Comparison of ENCODE assay signal across 20 cellular contexts in genomic region chr2:86311879-86312278, GRCh38. TPM values are rescaled to one million over a fixed set of nuclear protein-coding genes. Genes with fewer than 3 reads are reported as not detected.
DNase-seq lines count a peak whose midpoint lies in the region; ATAC-seq and TF ChIP-seq lines count a peak whose summit lies in the region.
"Had no signal": no experiment of that assay in that cellular context is flagged by ENCODE, and none has a peak within 500 bp of the region (broad histone marks: within the 10 kb centered on the region; RNA-seq: fewer than 3 reads in every experiment).

No MANE protein-coding gene starts in this region.

- H3K23ac ChIP-seq in trophoblast cell (ENCODE audit: low read length) = peak overlapping the region; percentile 34

- POLR2A ChIA-PET in CD4-positive, alpha-beta memory T cell (lab: Charles Lee; ENCODE audit: partially characterized antibody) = no interaction called here

- CTCF ChIA-PET in CD4-positive, alpha-beta memory T cell (lab: Charles Lee; ENCODE audit: partially characterized antibody) = no interaction called here

- no peaks in the 10 kb centered on the region for H3K36me3 Mint-ChIP-seq in glutamatergic neuron (ENCODE audit: unreplicated experiment)
- no peaks in the 10 kb centered on the region for H3K36me3 Mint-ChIP-seq in CD4-positive, alpha-beta memory T cell
- H3K36me3 Mint-ChIP-seq: CD14-positive monocyte; CD4-positive, CD25-positive, alpha-beta regulatory T cell; CD8-positive, alpha-beta T cell had no signal

- no peak overlapping the region for H2BK12ac ChIP-seq in trophoblast cell (ENCODE audit: low read length)

- no CpG with 5 or more reads among the region's 4 CpGs for WGBS in trophoblast cell (ENCODE audit: extremely low coverage, insufficient coverage, insufficient read length)
- 95 to 97% methylated on average over 4 of the region's 4 CpGs for WGBS in sigmoid colon, 2 donors
- WGBS in esophagus squamous epithelium, 2 donors = 86 to 95% methylated on average over 4 of the region's 4 CpGs

- H2BK120ac ChIP-seq in trophoblast cell (ENCODE audit: insufficient read depth, low read length, poor library complexity) = no peak overlapping the region

- no peak overlapping the region for H3K27ac ChIP-seq in trophoblast cell (ENCODE audit: low read depth, low read length)
- H3K27ac ChIP-seq in sigmoid colon = peak overlapping the region in 3 of 4 donors; percentile 67 to 74 (median 71)
- H3K27ac ChIP-seq in CD4-positive, alpha-beta memory T cell (ENCODE audit: low read depth, low read length) = no peak overlapping the region
- H3K27ac ChIP-seq in esophagus squamous epithelium = no peak overlapping the region
- H3K27ac ChIP-seq: BLaER1 had no signal

- TF ChIP-seq CTCF in glutamatergic neuron (IDR thresholded peaks at IDR 0.05; ENCODE audit: partially characterized antibody, unreplicated experiment) = no peak
- TF ChIP-seq CTCF in sigmoid colon (IDR thresholded peaks at IDR 0.05) = no peak
- no peak for TF ChIP-seq CTCF in esophagus squamous epithelium (IDR thresholded peaks at IDR 0.05)

- no peak overlapping the region for H4K91ac ChIP-seq in trophoblast cell (ENCODE audit: low read depth, low read length)

- no peak overlapping the region for H3K18ac ChIP-seq in trophoblast cell (ENCODE audit: low read length)

- no peak overlapping the region for H3K14ac ChIP-seq in trophoblast cell (ENCODE audit: low read length)

- H3K4me2 ChIP-seq in trophoblast cell (ENCODE audit: low read length) = no peak overlapping the region
- H3K4me2 ChIP-seq: BLaER1 had no signal

- H3K9me3 Mint-ChIP-seq in glutamatergic neuron (ENCODE audit: unreplicated experiment) = peaks cover 7% of the 10 kb centered on the region
- no peaks in the 10 kb centered on the region for H3K9me3 Mint-ChIP-seq in CD4-positive, alpha-beta memory T cell
- H3K9me3 Mint-ChIP-seq: CD14-positive monocyte; CD8-positive, alpha-beta T cell had no signal

- peaks cover 23% of the 10 kb centered on the region for H3K4me1 Mint-ChIP-seq in glutamatergic neuron (ENCODE audit: low read depth, unreplicated experiment)
- H3K4me1 Mint-ChIP-seq in CD4-positive, alpha-beta memory T cell = no peaks in the 10 kb centered on the region
- H3K4me1 Mint-ChIP-seq: CD14-positive monocyte; CD4-positive, CD25-positive, alpha-beta regulatory T cell had no signal

- H4K12ac ChIP-seq in trophoblast cell (ENCODE audit: low read depth, low read length) = no peak overlapping the region

- H2AFZ ChIP-seq in trophoblast cell (ENCODE audit: insufficient read depth, low read length, poor library complexity) = no peak overlapping the region

- H3K27me3 ChIP-seq in trophoblast cell (ENCODE audit: insufficient read depth, low read length) (no peaks in the 10 kb centered on the region), sigmoid colon (no peaks in the 10 kb centered on the region), esophagus squamous epithelium (no peaks in the 10 kb centered on the region)
- no peaks in the 10 kb centered on the region for H3K27me3 ChIP-seq in CD4-positive, alpha-beta memory T cell (ENCODE audit: insufficient read depth, low read length)
- H3K27me3 ChIP-seq: BE2C, BLaER1 had no signal

- no peak for TF ChIP-seq EP300 in sigmoid colon (IDR thresholded peaks at IDR 0.05)

- no peak overlapping the region for H3K4me3 Mint-ChIP-seq in glutamatergic neuron (ENCODE audit: unreplicated experiment)
- H3K4me3 Mint-ChIP-seq in CD4-positive, alpha-beta memory T cell = no peak overlapping the region
- H3K4me3 Mint-ChIP-seq: CD14-positive monocyte; CD4-positive, CD25-positive, alpha-beta regulatory T cell; CD8-positive, alpha-beta T cell had no signal

- H3K9ac ChIP-seq in trophoblast cell (ENCODE audit: low read length) = no peak overlapping the region
- H3K9ac ChIP-seq: BLaER1 had no signal

- peak overlapping the region; percentile 19 for H3K27ac Mint-ChIP-seq in glutamatergic neuron (ENCODE audit: unreplicated experiment)
- H3K27ac Mint-ChIP-seq in CD4-positive, alpha-beta memory T cell = no peak overlapping the region
- H3K27ac Mint-ChIP-seq: CD4-positive, CD25-positive, alpha-beta regulatory T cell; CD8-positive, alpha-beta T cell had no signal

- no peak overlapping the region for H4K8ac ChIP-seq in trophoblast cell (ENCODE audit: low read depth, low read length)

- TF ChIP-seq POLR2A in sigmoid colon (IDR thresholded peaks at IDR 0.05) (no peak), esophagus squamous epithelium (IDR thresholded peaks at IDR 0.05) (no peak)

- H3K4me1 ChIP-seq in trophoblast cell (ENCODE audit: control insufficient read depth in 1 of 2, insufficient read depth in 2 of 2, low read length in 2 of 2) (no peaks in the 10 kb centered on the region), sigmoid colon (peaks cover 0 to 84% (median 62%) of the 10 kb centered on the region in 4 donors), esophagus squamous epithelium (no peaks in the 10 kb centered on the region)
- no peaks in the 10 kb centered on the region for H3K4me1 ChIP-seq in CD4-positive, alpha-beta memory T cell (ENCODE audit: insufficient read depth, low read length)
- H3K4me1 ChIP-seq: BE2C, BLaER1, Caco-2 had no signal

- intact Hi-C loops in sigmoid colon (cut with DNase I) = no loop called here
- intact Hi-C loops in posterior vena cava (cut with DNase I) = no loop called here
- intact Hi-C loops in CD4-positive, alpha-beta memory T cell (cut with micrococcal nuclease) = no loop called here
- intact Hi-C loops in esophagus squamous epithelium (cut with DNase I) = no loop called here

- no peak overlapping the region for H3K4ac ChIP-seq in trophoblast cell (ENCODE audit: low read depth, low read length)

- no peaks in the 10 kb centered on the region for H3K9me3 ChIP-seq in trophoblast cell (ENCODE audit: insufficient read depth, low read depth, low read length)
- H3K9me3 ChIP-seq in sigmoid colon = no peaks in the 10 kb centered on the region
- H3K9me3 ChIP-seq in CD4-positive, alpha-beta memory T cell (ENCODE audit: control insufficient read depth in 1 of 2, low read length in 2 of 2) = no peaks in the 10 kb centered on the region
- H3K9me3 ChIP-seq in esophagus squamous epithelium = no peaks in the 10 kb centered on the region
- H3K9me3 ChIP-seq: BE2C, BLaER1, Caco-2 had no signal

- no peak overlapping the region for H3K4me3 ChIP-seq in trophoblast cell (ENCODE audit: low read depth, low read length)
- no peak overlapping the region for H3K4me3 ChIP-seq in sigmoid colon
- H3K4me3 ChIP-seq in CD4-positive, alpha-beta memory T cell (ENCODE audit: low read length in 2 of 2) = no peak overlapping the region
- H3K4me3 ChIP-seq in esophagus squamous epithelium = no peak overlapping the region
- H3K4me3 ChIP-seq: BLaER1 had no signal

- no peaks in the 10 kb centered on the region for H3K27me3 Mint-ChIP-seq in glutamatergic neuron (ENCODE audit: unreplicated experiment)
- peaks cover 2 to 9% of the 10 kb centered on the region in 2 donors for H3K27me3 Mint-ChIP-seq in CD4-positive, alpha-beta memory T cell

- no peak for ATAC-seq in GM21367 (IDR thresholded peaks at IDR 0.05; ENCODE audit: unreplicated experiment)
- ATAC-seq: CD8-positive, alpha-beta T cell had no signal

- no peak overlapping the region for H2AK5ac ChIP-seq in trophoblast cell (ENCODE audit: low read length)

- H3K79me1 ChIP-seq in trophoblast cell (ENCODE audit: low read length) = no peaks in the 10 kb centered on the region

- H3K36me3 ChIP-seq in trophoblast cell (ENCODE audit: control insufficient read depth in 1 of 2, insufficient read depth in 2 of 2, low read length in 2 of 2) (no peaks in the 10 kb centered on the region), sigmoid colon (no peaks in the 10 kb centered on the region), esophagus squamous epithelium (no peaks in the 10 kb centered on the region)
- H3K36me3 ChIP-seq in CD4-positive, alpha-beta memory T cell (ENCODE audit: insufficient read depth, low read length) = no peaks in the 10 kb centered on the region
- H3K36me3 ChIP-seq: BE2C, BLaER1 had no signal

- H2BK5ac ChIP-seq in trophoblast cell (ENCODE audit: low read depth, low read length, poor library complexity) = no peak overlapping the region

- H3K79me2 ChIP-seq in trophoblast cell (ENCODE audit: control insufficient read depth, insufficient read depth, low read length, poor library complexity) = no peaks in the 10 kb centered on the region

- DNase-seq in glutamatergic neuron (no peak), islet precursor cell (peak; percentile 24), trophoblast cell (no peak), sigmoid colon (no peak), posterior vena cava (ENCODE audit: low spot score) (no peak), esophagus squamous epithelium (lab: John Stamatoyannopoulos, UW) (no peak)
- DNase-seq in CD4-positive, alpha-beta memory T cell = no peak
- DNase-seq: 8988T; ACHN; BE2C; C1 segment of cervical spinal cord; Caco-2; Calu3; CD4-positive, CD25-positive, alpha-beta regulatory T cell; CD8-positive, alpha-beta T cell; DMS79 treated with DMSO at 0.1 percent for 48 hours; GF-D8 had no signal

RNA-seq across cellular contexts. Expression of gene REEP1, which starts 25.5 kb away (rescaled TPM):
- 167 TPM for total RNA-seq in glutamatergic neuron (ENCODE audit: unreplicated experiment)
- polyA plus RNA-seq in trophoblast cell (2013) = 22.1 and 24.0 TPM in 2 replicates
- total RNA-seq in sigmoid colon = 10 to 100 TPM; 44.9 to 98.0 (median 70.6) TPM
- 1 to 10 TPM in 2 of 3 donors, under 1 TPM in 1; 0.23 to 4.5 (median 1.8) TPM for polyA plus RNA-seq in sigmoid colon
- total RNA-seq in posterior vena cava = 10 to 100 TPM; 48.4 to 55.2 TPM
- total RNA-seq in CD4-positive, alpha-beta memory T cell = under 1 TPM in 1 of 2 experiments, not detected in 1; 0.15 TPM
- not detected for polyA plus RNA-seq in CD4-positive, alpha-beta memory T cell
- 10 to 100 TPM in 1 of 4 donors, 1 to 10 TPM in 2, under 1 TPM in 1; 0.83 to 10.3 (median 2.0) TPM for total RNA-seq in esophagus squamous epithelium
- total RNA-seq: CD4-positive, CD25-positive, alpha-beta regulatory T cell; CD8-positive, alpha-beta T cell had no signal
- polyA plus RNA-seq: CD14-positive monocyte; CD4-positive, CD25-positive, alpha-beta regulatory T cell had no signal

Comparison
In these comparisons a context has a peak if more than half of its experiments do, and no peak if none do; other contexts are left out.
1. H3K27ac ChIP-seq: peak in sigmoid colon (3 of 4); none in trophoblast cell (single experiment), CD4-positive, alpha-beta memory T cell (single experiment) and esophagus squamous epithelium (0 of 4).
2. RNA of gene REEP1, which starts 25.5 kb away (total RNA-seq): 167 TPM in glutamatergic neuron (single experiment), 44.9 to 98.0 TPM in sigmoid colon and 48.4 to 55.2 TPM in posterior vena cava; 0.83 to 10.3 TPM in esophagus squamous epithelium and 0.15 TPM in CD4-positive, alpha-beta memory T cell; every median in the first group is over 4 times any median in the second.